In the genomic region with DNA sequence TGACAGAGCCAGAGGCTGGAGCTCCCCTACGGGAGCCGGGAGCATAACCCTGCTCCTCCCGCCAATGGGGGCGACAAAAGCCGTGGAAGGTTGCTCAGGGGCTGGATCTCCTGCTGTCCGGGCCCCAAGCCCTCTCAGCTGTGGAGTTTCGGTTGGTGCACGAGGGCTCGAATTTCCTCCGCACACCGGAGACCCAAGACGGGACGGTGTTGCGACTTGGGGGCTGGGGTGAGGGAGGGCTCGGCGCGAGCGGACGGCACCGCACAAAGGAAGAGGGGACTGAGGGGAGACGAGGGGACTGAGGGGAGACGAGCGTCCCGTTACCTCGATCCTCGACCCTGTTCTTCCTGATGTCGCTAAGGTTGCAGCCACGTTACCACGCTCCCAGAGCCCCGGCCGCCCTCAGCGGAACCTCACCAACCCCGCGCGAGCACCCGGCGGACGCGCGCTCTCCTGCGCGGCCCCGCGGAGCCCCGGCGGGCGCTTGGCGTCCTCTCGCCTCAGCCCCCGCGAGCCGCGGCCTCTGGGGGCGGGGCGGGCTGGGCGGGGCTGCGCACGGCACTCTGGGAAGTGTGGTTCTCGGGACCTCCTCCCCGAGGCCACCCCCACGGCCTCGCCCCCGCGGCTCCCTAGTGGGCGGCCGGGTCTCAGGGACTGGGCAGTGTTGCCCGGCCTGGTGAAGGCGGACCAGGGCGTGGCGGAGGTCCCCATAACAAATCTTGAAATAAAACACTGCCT, we compare ENCODE assay signal across 8 cellular contexts. TPM values are rescaled to one million over a fixed set of nuclear protein-coding genes. Genes with fewer than 3 reads are reported as not detected.
DNase-seq lines count a peak whose midpoint lies in the region; ATAC-seq and TF ChIP-seq lines count a peak whose summit lies in the region.

A gene (minus strand): TSS at position 525 of the 738 bp plus-strand sequence. CDS start 25,079 bp downstream, outside the sequence.

- H3K4me1 Mint-ChIP-seq in T-cell, result peaks cover 20 to 27% (median 23%) of the 10 kb centered on the region in 3 donors
- H3K4me1 Mint-ChIP-seq in progenitor cell of endocrine pancreas (ENCODE audit: low read depth), result peaks cover 8% of the 10 kb centered on the region

- ATAC-seq in HG02610 (IDR thresholded peaks at IDR 0.05; ENCODE audit: unreplicated experiment), result peak; percentile 92
- peak; percentile 86 to 93 (median 88) for ATAC-seq in T-cell (replicated peaks in 1 of 4)
- ATAC-seq in left cardiac atrium, result peak; percentile 98 to 100

- H3K9me3 ChIP-seq in adrenal gland (replicated peaks in 1 of 3), result no peaks in the 10 kb centered on the region

- no peaks in the 10 kb centered on the region for H3K36me3 ChIP-seq in adrenal gland (replicated peaks in 1 of 2)

- peak within 1 kb of the TSS; percentile 68 to 98 (median 87) for H3K4me3 ChIP-seq in adrenal gland

- peak in 1 of 2 donors; percentile 83 for TF ChIP-seq POLR2A in adrenal gland (IDR thresholded peaks at IDR 0.05)

- H3K4me3 Mint-ChIP-seq in T-cell, result peak within 1 kb of the TSS; percentile 91 to 92 (median 91)
- H3K4me3 Mint-ChIP-seq in progenitor cell of endocrine pancreas (ENCODE audit: low read depth), result peak within 1 kb of the TSS; percentile 95

- H3K36me3 Mint-ChIP-seq in T-cell (peaks cover 5% of the 10 kb centered on the region), progenitor cell of endocrine pancreas (ENCODE audit: insufficient read depth) (no peaks in the 10 kb centered on the region)

- H3K27me3 ChIP-seq in adrenal gland, result no peaks in the 10 kb centered on the region

- POLR2A ChIA-PET in T-cell (lab: Charles Lee), result interaction anchor here in 1 of 2 donors (1.0 to 1.2 kb wide), 2 partner anchors 214 to 286 kb away, joined by 3 to 4 read pairs; a partner anchor contains a TSS

- H3K9me3 Mint-ChIP-seq in T-cell (no peaks in the 10 kb centered on the region), progenitor cell of endocrine pancreas (ENCODE audit: low read depth) (no peaks in the 10 kb centered on the region)

- 0 to 1% (median 0%) methylated on average over 6 to 70 of the region's 70 CpGs for WGBS in adrenal gland, 4 donors

- peak within 1 kb of the TSS; percentile 79 to 94 (median 85) for H3K27ac ChIP-seq in adrenal gland

- peak; percentile 80 for DNase-seq in NCI-H1092 (lab: John Stamatoyannopoulos, UW)
- peak; percentile 74 to 91 (median 84) for DNase-seq in T-cell
- DNase-seq in adrenal gland, result peak; percentile 82 to 90 (median 89)
- peak; percentile 89 for DNase-seq in left cardiac atrium
- DNase-seq in progenitor cell of endocrine pancreas (ENCODE audit: low spot score, unreplicated experiment), result peak; percentile 86
- peak; percentile 83 for DNase-seq in ureter (ENCODE audit: low spot score)

- H3K27ac Mint-ChIP-seq in T-cell, result peak within 1 kb of the TSS; percentile 91 to 92
- H3K27ac Mint-ChIP-seq in progenitor cell of endocrine pancreas, result peak within 1 kb of the TSS; percentile 98

- TF ChIP-seq CTCF in GM12873 (IDR thresholded peaks at IDR 0.05; ENCODE audit: insufficient read depth, low read depth, low read length, missing control alignments) (peak; percentile 11), adrenal gland (IDR thresholded peaks at IDR 0.05) (peak in 1 of 6 experiments; percentile 6), progenitor cell of endocrine pancreas (IDR thresholded peaks at IDR 0.05; ENCODE audit: unreplicated experiment) (no peak)

- H3K27me3 Mint-ChIP-seq in T-cell (no peaks in the 10 kb centered on the region), progenitor cell of endocrine pancreas (peaks cover 10% of the 10 kb centered on the region)

- intact Hi-C loops in adrenal gland (cut with DNase I) (no loop called here), left cardiac atrium (cut with DNase I) (no loop called here)

- H3K4me1 ChIP-seq in adrenal gland (replicated peaks in 1 of 2), result peaks cover 0 to 28% of the 10 kb centered on the region in 2 donors

- CTCF ChIA-PET in T-cell (lab: Charles Lee), result interaction anchor here (0.8 to 1.7 kb wide), 11 partner anchors 11 to 286 kb away, joined by 3 to 11 read pairs (median 3); a partner anchor contains a TSS

RNA-seq across cellular contexts. Expression of the gene that starts here (rescaled TPM):
- 10 to 100 TPM in 2 of 5 donors, 1 to 10 TPM in 3; 8.5 to 11.8 (median 9.8) TPM for total RNA-seq in T-cell
- total RNA-seq in adrenal gland, result 10 to 100 TPM in 4 of 8 donors, 1 to 10 TPM in 4; 6.5 to 14.8 (median 10.0) TPM
- polyA plus RNA-seq in adrenal gland, result 10 to 100 TPM in 1 of 3 donors, 1 to 10 TPM in 2; 2.1 to 10.4 (median 4.0) TPM
- total RNA-seq in left cardiac atrium, result 10 to 100 TPM; 10.6 to 11.8 TPM
- 13.4 and 13.6 TPM in 2 replicates for total RNA-seq in progenitor cell of endocrine pancreas
- 12.5 TPM for total RNA-seq in ureter

Comparison
In these comparisons a context has a peak if more than half of its experiments do, and no peak if none do; other contexts are left out.
1. Peak in every context shown above with its lines: DNase-seq, ATAC-seq, H3K4me3 ChIP-seq and H3K27ac ChIP-seq.